30 cellular contexts compared by ENCODE assay signal in genomic region chr17:12631076-12631475, GRCh38. TPM values are rescaled to one million over a fixed set of nuclear protein-coding genes. Genes with fewer than 3 reads are reported as not detected.
DNase-seq lines count a peak whose midpoint lies in the region; ATAC-seq and TF ChIP-seq lines count a peak whose summit lies in the region.
"Had no signal": no experiment of that assay in that cellular context is flagged by ENCODE, and none has a peak within 500 bp of the region (broad histone marks: within the 10 kb centered on the region; RNA-seq: fewer than 3 reads in every experiment).

No MANE protein-coding gene starts in this region.

- H3K9ac ChIP-seq in mesenchymal stem cell (ENCODE audit: low read length) = no peak overlapping the region
- H3K9ac ChIP-seq: KMS-11 had no signal

- no peak overlapping the region for H3K4me3 Mint-ChIP-seq in activated CD4-positive, alpha-beta memory T cell treated with anti-CD3 and anti-CD28 coated beads, Interleukin-2, amount 10 ng/mL, durations not matched to agents 7 days and 5 days
- H3K4me3 Mint-ChIP-seq: activated CD4-positive, alpha-beta memory T cell treated with anti-CD3 and anti-CD28 coated beads for 36 hours; activated naive CD4-positive, alpha-beta T cell treated with anti-CD3 and anti-CD28 coated beads, Interleukin-2, amount 50 U/mL, for 24 hours; H9; neural crest cell; stimulated activated memory B cell treated with anti-CD40 and anti-IgM and Interleukin-4, amounts not matched to agents 10 μg/mL and 1 μg/mL and 100 μg/mL, for 72 hours had no signal

- no peak overlapping the region for H3K27ac Mint-ChIP-seq in activated CD4-positive, alpha-beta memory T cell treated with anti-CD3 and anti-CD28 coated beads, Interleukin-2, amount 10 ng/mL, durations not matched to agents 7 days and 5 days
- H3K27ac Mint-ChIP-seq: activated CD4-positive, alpha-beta memory T cell treated with anti-CD3 and anti-CD28 coated beads for 36 hours; activated naive CD4-positive, alpha-beta T cell treated with anti-CD3 and anti-CD28 coated beads, Interleukin-2, amount 50 U/mL, for 24 hours; H9; stimulated activated memory B cell treated with anti-CD40 and anti-IgM and Interleukin-4, amounts not matched to agents 10 μg/mL and 1 μg/mL and 100 μg/mL, for 72 hours had no signal

- H3K36me3 ChIP-seq in heart left ventricle (no peaks in the 10 kb centered on the region), right atrium auricular region (no peaks in the 10 kb centered on the region), uterus (no peaks in the 10 kb centered on the region), mesenchymal stem cell (ENCODE audit: control insufficient read depth in 1 of 2, insufficient read depth in 2 of 2, low read depth in 1 of 2, low read length in 2 of 2) (no peaks in the 10 kb centered on the region)
- H3K36me3 ChIP-seq: right lobe of liver, suprapubic skin had no signal

- POLR2A ChIA-PET in activated CD4-positive, alpha-beta memory T cell treated with anti-CD3 and anti-CD28 coated beads, Interleukin-2, amount 10 ng/mL, durations not matched to agents 7 days and 5 days (lab: Charles Lee) = no interaction called here

- H4K8ac ChIP-seq in mesenchymal stem cell (ENCODE audit: low read length) = no peak overlapping the region

- H3K4me1 ChIP-seq in heart left ventricle (peaks cover 0 to 25% (median 0%) of the 10 kb centered on the region in 12 donors), right atrium auricular region (no peaks in the 10 kb centered on the region), uterus (peaks cover 0 to 7% of the 10 kb centered on the region in 2 donors), mesenchymal stem cell (ENCODE audit: control insufficient read depth, insufficient read depth, low read depth, low read length) (peaks cover 3% of the 10 kb centered on the region)
- H3K4me1 ChIP-seq: right lobe of liver, suprapubic skin had no signal

- no peak overlapping the region for H2BK12ac ChIP-seq in mesenchymal stem cell (ENCODE audit: low read length in 2 of 2)

- no peak overlapping the region for H3K4me3 ChIP-seq in heart left ventricle
- no peak overlapping the region for H3K4me3 ChIP-seq in right atrium auricular region
- no peak overlapping the region for H3K4me3 ChIP-seq in uterus
- H3K4me3 ChIP-seq in mesenchymal stem cell (ENCODE audit: insufficient read depth in 1 of 2, low read depth in 1 of 2, low read length in 2 of 2) = no peak overlapping the region
- H3K4me3 ChIP-seq: lung, right lobe of liver, suprapubic skin had no signal

- H3K79me1 ChIP-seq in mesenchymal stem cell (replicated peaks; ENCODE audit: low read length, poor library complexity, severe bottlenecking) = no peaks in the 10 kb centered on the region

- no peak overlapping the region for H2BK120ac ChIP-seq in mesenchymal stem cell (ENCODE audit: low read depth, low read length)

- no peak for ATAC-seq in heart left ventricle
- ATAC-seq: right lobe of liver; stimulated activated memory B cell treated with anti-CD40 and anti-IgM and Interleukin-4, amounts not matched to agents 10 μg/mL and 1 μg/mL and 100 μg/mL, for 72 hours had no signal

- H3K9me3 ChIP-seq in heart left ventricle (no peaks in the 10 kb centered on the region), right atrium auricular region (no peaks in the 10 kb centered on the region), uterus (no peaks in the 10 kb centered on the region), mesenchymal stem cell (ENCODE audit: control insufficient read depth, low read length) (no peaks in the 10 kb centered on the region)
- H3K9me3 ChIP-seq: right lobe of liver, suprapubic skin had no signal

- no peaks in the 10 kb centered on the region for H3K4me1 Mint-ChIP-seq in activated CD4-positive, alpha-beta memory T cell treated with anti-CD3 and anti-CD28 coated beads, Interleukin-2, amount 10 ng/mL, durations not matched to agents 7 days and 5 days
- H3K4me1 Mint-ChIP-seq: activated naive CD4-positive, alpha-beta T cell treated with anti-CD3 and anti-CD28 coated beads, Interleukin-2, amount 50 U/mL, for 24 hours; stimulated activated memory B cell treated with anti-CD40 and anti-IgM and Interleukin-4, amounts not matched to agents 10 μg/mL and 1 μg/mL and 100 μg/mL, for 72 hours had no signal

- H3K27me3 ChIP-seq in heart left ventricle = peaks cover 0 to 3% (median 0%) of the 10 kb centered on the region in 9 donors
- no peaks in the 10 kb centered on the region for H3K27me3 ChIP-seq in right atrium auricular region
- H3K27me3 ChIP-seq in uterus = no peaks in the 10 kb centered on the region
- H3K27me3 ChIP-seq in mesenchymal stem cell (ENCODE audit: control insufficient read depth in 1 of 2, insufficient read depth in 1 of 2, low read length in 2 of 2) = peaks cover 0 to 14% of the 10 kb centered on the region in 2 experiments
- H3K27me3 ChIP-seq: right lobe of liver had no signal

- no peak overlapping the region for H2AFZ ChIP-seq in mesenchymal stem cell (ENCODE audit: low read depth, low read length)

- no peak overlapping the region for H3K18ac ChIP-seq in mesenchymal stem cell (ENCODE audit: low read depth in 1 of 2, low read length in 2 of 2)

- H2AK5ac ChIP-seq in mesenchymal stem cell (ENCODE audit: low read length, severe bottlenecking) = no peak overlapping the region

- no peak overlapping the region for H2BK15ac ChIP-seq in mesenchymal stem cell (ENCODE audit: low read depth, poor library complexity, severe bottlenecking)

- H3K23ac ChIP-seq in mesenchymal stem cell (ENCODE audit: low read length in 2 of 2) = no peak overlapping the region

- H3K27ac ChIP-seq in heart left ventricle (peak overlapping the region in 9 of 12 donors; percentile 13 to 72 (median 33)), right atrium auricular region (peak overlapping the region in 1 of 2 donors; percentile 35), cingulate gyrus (ENCODE audit: low read depth, low read length) (peak overlapping the region; percentile 72), uterus (peak overlapping the region; percentile 33 to 76), mesenchymal stem cell (ENCODE audit: low read length, poor library complexity, severe bottlenecking) (no peak overlapping the region)
- H3K27ac ChIP-seq: KMS-11, right lobe of liver, suprapubic skin had no signal

- no peak for DNase-seq in heart left ventricle
- no peak for DNase-seq in right atrium auricular region (ENCODE audit: low spot score)
- peak; percentile 8 for DNase-seq in occipital lobe (lab: John Stamatoyannopoulos, UW)
- DNase-seq in uterus = peak; percentile 33 to 34
- no peak for DNase-seq in stimulated activated CD8-positive, alpha-beta memory T cell treated with anti-CD3 and anti-CD28 coated beads, Interleukin-4, amount 100 ng/mL, for 48 hours
- DNase-seq in mesenchymal stem cell = no peak
- DNase-seq in activated CD4-positive, alpha-beta memory T cell treated with anti-CD3 and anti-CD28 coated beads, Interleukin-2, amount 10 ng/mL, durations not matched to agents 7 days and 5 days = no peak
- DNase-seq: 8988T; activated CD4-positive, alpha-beta memory T cell treated with anti-CD3 and anti-CD28 coated beads for 36 hours; activated CD4-positive, CD25-positive, alpha-beta regulatory T cell; activated CD8-positive, alpha-beta memory T cell treated with anti-CD3 and anti-CD28 coated beads, Interleukin-2, amount 50 U/mL, for 48 hours; caudate nucleus; dermis blood vessel endothelial cell; DMS153; H9; kidney; NCI-H1436; NCI-H2081 treated with DMSO at 0.1 percent for 48 hours; NCI-H226; right lobe of liver; stimulated activated CD4-positive, alpha-beta T cell treated with anti-CD3 and anti-CD28 coated beads, Interleukin-4, amount 100 ng/mL, for 24 hours; T-helper 1 cell had no signal

- no peaks in the 10 kb centered on the region for H3K36me3 Mint-ChIP-seq in activated CD4-positive, alpha-beta memory T cell treated with anti-CD3 and anti-CD28 coated beads, Interleukin-2, amount 10 ng/mL, durations not matched to agents 7 days and 5 days (ENCODE audit: low read depth)
- H3K36me3 Mint-ChIP-seq: activated CD4-positive, alpha-beta memory T cell treated with anti-CD3 and anti-CD28 coated beads for 36 hours; activated naive CD4-positive, alpha-beta T cell treated with anti-CD3 and anti-CD28 coated beads, Interleukin-2, amount 50 U/mL, for 24 hours; stimulated activated memory B cell treated with anti-CD40 and anti-IgM and Interleukin-4, amounts not matched to agents 10 μg/mL and 1 μg/mL and 100 μg/mL, for 72 hours had no signal

- WGBS in heart left ventricle, 4 donors = 60 to 69% (median 66%) methylated on average over 6 of the region's 6 CpGs
- WGBS in mesenchymal stem cell = 100% methylated on average over 2 of the region's 6 CpGs

- TF ChIP-seq POLR2A in heart left ventricle (IDR thresholded peaks at IDR 0.05) = no peak
- no peak for TF ChIP-seq POLR2A in uterus (IDR thresholded peaks at IDR 0.05)

- H3K9me3 Mint-ChIP-seq in activated CD4-positive, alpha-beta memory T cell treated with anti-CD3 and anti-CD28 coated beads, Interleukin-2, amount 10 ng/mL, durations not matched to agents 7 days and 5 days = peaks cover 12% of the 10 kb centered on the region
- H3K9me3 Mint-ChIP-seq: activated CD4-positive, alpha-beta memory T cell treated with anti-CD3 and anti-CD28 coated beads for 36 hours; activated naive CD4-positive, alpha-beta T cell treated with anti-CD3 and anti-CD28 coated beads, Interleukin-2, amount 50 U/mL, for 24 hours; H9; neural crest cell had no signal

- H3K14ac ChIP-seq in mesenchymal stem cell (ENCODE audit: low read length in 2 of 2) = no peak overlapping the region

- H4K91ac ChIP-seq in mesenchymal stem cell (ENCODE audit: low read length) = no peak overlapping the region

- no peaks in the 10 kb centered on the region for H3K27me3 Mint-ChIP-seq in activated CD4-positive, alpha-beta memory T cell treated with anti-CD3 and anti-CD28 coated beads, Interleukin-2, amount 10 ng/mL, durations not matched to agents 7 days and 5 days
- H3K27me3 Mint-ChIP-seq: activated CD4-positive, alpha-beta memory T cell treated with anti-CD3 and anti-CD28 coated beads for 36 hours had no signal

- H3K4ac ChIP-seq in mesenchymal stem cell (ENCODE audit: low read depth in 1 of 2, low read length in 2 of 2) = no peak overlapping the region

- H2BK5ac ChIP-seq in mesenchymal stem cell (ENCODE audit: low read depth, low read length, poor library complexity, severe bottlenecking) = no peak overlapping the region

- H3K4me2 ChIP-seq in mesenchymal stem cell (ENCODE audit: low read length, poor library complexity, severe bottlenecking) = no peak overlapping the region
- H3K4me2 ChIP-seq: KMS-11 had no signal

- CTCF ChIA-PET in activated CD4-positive, alpha-beta memory T cell treated with anti-CD3 and anti-CD28 coated beads, Interleukin-2, amount 10 ng/mL, durations not matched to agents 7 days and 5 days (lab: Charles Lee) = no interaction called here

- TF ChIP-seq CTCF in heart left ventricle (IDR thresholded peaks at IDR 0.05) = no peak
- no peak for TF ChIP-seq CTCF in right atrium auricular region (IDR thresholded peaks at IDR 0.05)
- no peak for TF ChIP-seq CTCF in uterus (IDR thresholded peaks at IDR 0.05)

- intact Hi-C loops in heart left ventricle (cut with DNase I) = no loop called here
- intact Hi-C loops in uterus (cut with DNase I; ENCODE audit: low total_unique reads) = no loop called here

RNA-seq across cellular contexts. Expression of gene MYOCD, which starts 34.6 kb away (rescaled TPM):
- 10 to 100 TPM; 28.7 to 77.2 (median 47.1) TPM for total RNA-seq in heart left ventricle
- polyA plus RNA-seq in heart left ventricle = 10 to 100 TPM; 12.9 to 24.6 TPM
- total RNA-seq in right atrium auricular region = 10 to 100 TPM; 50.6 to 65.1 TPM
- 0.16 TPM for total RNA-seq in occipital lobe
- 10 to 100 TPM in 2 of 4 donors, 1 to 10 TPM in 2; 3.3 to 54.6 (median 14.6) TPM for total RNA-seq in uterus
- 0.30 TPM for polyA plus RNA-seq in mesenchymal stem cell (2013, experiment 1 of 2)
- polyA plus RNA-seq in mesenchymal stem cell (2013, experiment 2 of 2) = 0.26 TPM
- total RNA-seq in activated CD4-positive, alpha-beta memory T cell treated with anti-CD3 and anti-CD28 coated beads, Interleukin-2, amount 10 ng/mL, durations not matched to agents 7 days and 5 days = not detected
- total RNA-seq: activated CD4-positive, alpha-beta memory T cell treated with anti-CD3 and anti-CD28 coated beads for 36 hours; SK-MEL-5 had no signal

Comparison
In these comparisons a context has a peak if more than half of its experiments do, and no peak if none do; other contexts are left out.
1. DNase-seq: peak in occipital lobe (single experiment) and uterus (2 of 2); none in heart left ventricle (0 of 5), right atrium auricular region (single experiment), stimulated activated CD8-positive, alpha-beta memory T cell treated with anti-CD3 and anti-CD28 coated beads, Interleukin-4, amount 100 ng/mL, for 48 hours (single experiment), mesenchymal stem cell (single experiment) and activated CD4-positive, alpha-beta memory T cell treated with anti-CD3 and anti-CD28 coated beads, Interleukin-2, amount 10 ng/mL, durations not matched to agents 7 days and 5 days (single experiment).